27 cellular contexts compared by ENCODE assay signal in the genomic region with DNA sequence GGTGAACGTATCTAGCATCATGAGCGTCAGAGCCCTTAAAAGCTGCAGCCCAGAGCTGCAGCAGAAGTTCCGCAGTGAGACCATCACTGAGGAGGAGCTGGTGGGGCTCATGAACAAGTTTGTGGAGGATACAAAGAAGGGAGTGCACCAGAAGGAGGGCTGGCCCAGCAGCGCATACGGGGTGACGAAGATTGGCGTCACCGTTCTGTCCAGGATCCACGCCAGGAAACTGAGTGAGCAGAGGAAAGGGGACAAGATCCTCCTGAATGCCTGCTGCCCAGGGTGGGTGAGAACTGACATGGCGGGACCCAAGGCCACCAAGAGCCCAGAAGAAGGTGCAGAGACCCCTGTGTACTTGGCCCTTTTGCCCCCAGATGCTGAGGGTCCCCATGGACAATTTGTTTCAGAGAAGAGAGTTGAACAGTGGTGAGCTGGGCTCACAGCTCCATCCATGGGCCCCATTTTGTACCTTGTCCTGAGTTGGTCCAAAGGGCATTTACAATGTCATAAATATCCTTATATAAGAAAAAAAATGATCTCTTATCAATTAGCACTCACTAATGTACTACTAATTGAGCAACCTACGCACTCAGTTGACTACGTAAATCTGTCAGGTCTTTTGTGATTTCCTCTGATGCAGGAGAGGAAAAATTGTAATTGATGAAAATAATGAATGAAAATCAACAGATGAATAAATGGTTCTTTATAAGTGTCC. TPM values are rescaled to one million over a fixed set of nuclear protein-coding genes. Genes with fewer than 3 reads are reported as not detected.
DNase-seq lines count a peak whose midpoint lies in the region; FAIRE-seq and TF ChIP-seq lines count a peak whose summit lies in the region.
"Had no signal": no experiment of that assay in that cellular context is flagged by ENCODE, and none has a peak within 500 bp of the region (broad histone marks: within the 10 kb centered on the region; RNA-seq: fewer than 3 reads in every experiment).

No MANE protein-coding gene starts in this region.

- H3K27ac ChIP-seq in RWPE1, result peak overlapping the region; percentile 34; the same call in 1 of the 2 replicates
- peak overlapping the region; percentile 71 to 97 (median 94) for H3K27ac ChIP-seq in esophagus squamous epithelium
- H3K27ac ChIP-seq in small intestine (ENCODE audit: low read depth in 1 of 2, low read length in 1 of 2), result peak overlapping the region; percentile 56 to 87
- H3K27ac ChIP-seq: C4-2B, KMS-11, tibial artery had no signal

- DNase-seq in T-helper 1 cell, result no peak
- no peak for DNase-seq in RWPE1 (ENCODE audit: low spot score)
- DNase-seq in esophagus squamous epithelium (lab: John Stamatoyannopoulos, UW), result no peak
- peak; percentile 87 for DNase-seq in small intestine
- DNase-seq in SKM-1 (lab: John Stamatoyannopoulos, UW; ENCODE audit: unreplicated experiment), result no peak
- DNase-seq in NCI-H2107 treated with DMSO at 0.1 percent for 48 hours (lab: John Stamatoyannopoulos, UW; ENCODE audit: unreplicated experiment), result no peak
- DNase-seq in GOT3 (lab: John Stamatoyannopoulos, UW), result no peak
- DNase-seq: 8988T; activated naive CD4-positive, alpha-beta T cell; dermis blood vessel endothelial cell; DMS 273 treated with DMSO at 0.1 percent for 48 hours; GF-D8; glutamatergic neuron; immature natural killer cell; NCI-H2029 treated with DMSO at 0.1 percent for 48 hours; NCI-H510A treated with DMSO at 0.1 percent for 48 hours; SHP77 treated with DMSO at 0.1 percent for 48 hours; stimulated activated CD4-positive, alpha-beta T cell treated with anti-CD3 and anti-CD28 coated beads, Interleukin-4, amount 100 ng/mL, for 4 hours; tibial artery had no signal

- H3K36me3 ChIP-seq in esophagus squamous epithelium, result peaks cover 0 to 26% (median 4%) of the 10 kb centered on the region in 3 donors
- peaks cover 0 to 8% of the 10 kb centered on the region in 2 donors for H3K36me3 ChIP-seq in small intestine (ENCODE audit: control insufficient read depth in 2 of 2, insufficient read depth in 2 of 2, low read length in 2 of 2)

- H3K4me1 Mint-ChIP-seq in T-helper 1 cell treated with Interleukin-12 subunit alpha and Interleukin-12 subunit beta and Interleukin-4 antibody, amounts not matched to agents 30 μg/mL and 1 μg/mL, for 36 hours (ENCODE audit: low read depth), result peaks cover 38% of the 10 kb centered on the region

- H3K27me3 ChIP-seq in esophagus squamous epithelium (no peaks in the 10 kb centered on the region), small intestine (ENCODE audit: control insufficient read depth in 2 of 2, insufficient read depth in 2 of 2, low read length in 2 of 2) (no peaks in the 10 kb centered on the region)
- H3K27me3 ChIP-seq: body of pancreas, tibial artery had no signal

- TF ChIP-seq CTCF in RWPE1 (conservative IDR thresholded peaks at IDR 0.05; ENCODE audit: low read depth), result no peak
- no peak for TF ChIP-seq CTCF in esophagus squamous epithelium (IDR thresholded peaks at IDR 0.05)

- 53 to 73% methylated on average over 6 to 12 of the region's 12 CpGs for WGBS in esophagus squamous epithelium, 2 donors
- WGBS in small intestine, 3 donors, result 42 to 89% (median 56%) methylated on average over 12 of the region's 12 CpGs

- POLR2A ChIA-PET in RWPE1 (lab: Yijun Ruan, JAX; ENCODE audit: low non-redundant PET), result no interaction called here

- H3K4me3 Mint-ChIP-seq in T-helper 1 cell treated with Interleukin-12 subunit alpha and Interleukin-12 subunit beta and Interleukin-4 antibody, amounts not matched to agents 30 μg/mL and 1 μg/mL, for 36 hours, result peak overlapping the region; percentile 41

- no peak for FAIRE-seq in small intestine (lab: Jason Lieb, UNC)
- FAIRE-seq: GM12878 had no signal

- H3K4me3 ChIP-seq in esophagus squamous epithelium (peak overlapping the region; percentile 78 to 94 (median 89)), small intestine (ENCODE audit: low read depth in 1 of 2, low read length in 2 of 2) (peak overlapping the region in 1 of 2 donors; percentile 75)
- H3K4me3 ChIP-seq: body of pancreas, GM12878, smooth muscle cell, tibial artery had no signal

- CTCF ChIA-PET in RWPE1 (lab: Yijun Ruan, JAX), result interaction anchor here (0.5 to 0.8 kb wide), 3 partner anchors 8 to 626 kb away, joined by 3 to 5 read pairs (median 4); no protein-coding TSS in a partner anchor

- intact Hi-C loops in esophagus squamous epithelium (cut with DNase I), result no loop called here

- H3K4me1 ChIP-seq in esophagus squamous epithelium, result peaks cover 3 to 84% (median 24%) of the 10 kb centered on the region in 3 donors
- peaks cover 5 to 6% of the 10 kb centered on the region in 2 donors for H3K4me1 ChIP-seq in small intestine (ENCODE audit: control insufficient read depth in 2 of 2, insufficient read depth in 1 of 2, low read depth in 1 of 2, low read length in 1 of 2)

- peaks cover 9% of the 10 kb centered on the region for H3K9me3 Mint-ChIP-seq in T-helper 1 cell treated with Interleukin-12 subunit alpha and Interleukin-12 subunit beta and Interleukin-4 antibody, amounts not matched to agents 30 μg/mL and 1 μg/mL, for 36 hours

- TF ChIP-seq POLR2A in esophagus squamous epithelium (IDR thresholded peaks at IDR 0.05), result peak in 1 of 4 donors; percentile 24

- H3K27ac Mint-ChIP-seq in T-helper 1 cell treated with Interleukin-12 subunit alpha and Interleukin-12 subunit beta and Interleukin-4 antibody, amounts not matched to agents 30 μg/mL and 1 μg/mL, for 36 hours, result no peak overlapping the region
- H3K27ac Mint-ChIP-seq: immature natural killer cell; nephron; T-helper 2 cell treated with Interferon-gamma antibody and Interleukin-4, amounts not matched to agents 5 μg/mL and 100 μg/mL, for 36 hours had no signal

- H3K27me3 Mint-ChIP-seq in T-helper 1 cell treated with Interleukin-12 subunit alpha and Interleukin-12 subunit beta and Interleukin-4 antibody, amounts not matched to agents 30 μg/mL and 1 μg/mL, for 36 hours (ENCODE audit: low read depth), result no peaks in the 10 kb centered on the region

- H3K9me3 ChIP-seq in esophagus squamous epithelium (peaks cover 0 to 5% (median 3%) of the 10 kb centered on the region in 3 donors), small intestine (ENCODE audit: control insufficient read depth, low read depth) (no peaks in the 10 kb centered on the region)
- H3K9me3 ChIP-seq: body of pancreas, tibial artery had no signal

- H3K36me3 Mint-ChIP-seq in T-helper 1 cell treated with Interleukin-12 subunit alpha and Interleukin-12 subunit beta and Interleukin-4 antibody, amounts not matched to agents 30 μg/mL and 1 μg/mL, for 36 hours (ENCODE audit: low read depth), result peaks cover 30% of the 10 kb centered on the region

RNA-seq across cellular contexts. Expression of a gene that starts 2.8 kb away (rescaled TPM):
- 100 to 1,000 TPM; 320 to 932 (median 584) TPM for total RNA-seq in esophagus squamous epithelium
- polyA plus RNA-seq in small intestine, result 1,000 to 10,000 TPM in 2 of 3 donors, 100 to 1,000 TPM in 1; 439 to 1,932 (median 1,477) TPM

RNA-seq across cellular contexts. Expression of a gene that starts 12.3 kb away (rescaled TPM):
- total RNA-seq in esophagus squamous epithelium, result 10 to 100 TPM in 3 of 4 donors, 1 to 10 TPM in 1; 9.9 to 30.1 (median 14.6) TPM
- polyA plus RNA-seq in small intestine, result 10 to 100 TPM in 2 of 3 donors, 1 to 10 TPM in 1; 8.9 to 18.3 (median 11.9) TPM

Comparison
In these comparisons a context has a peak if more than half of its experiments do, and no peak if none do; other contexts are left out.
1. H3K27ac ChIP-seq: peak in every context shown above with its lines; median percentile 94 in esophagus squamous epithelium; 72 in small intestine; 34 in RWPE1.